In the genomic region with DNA sequence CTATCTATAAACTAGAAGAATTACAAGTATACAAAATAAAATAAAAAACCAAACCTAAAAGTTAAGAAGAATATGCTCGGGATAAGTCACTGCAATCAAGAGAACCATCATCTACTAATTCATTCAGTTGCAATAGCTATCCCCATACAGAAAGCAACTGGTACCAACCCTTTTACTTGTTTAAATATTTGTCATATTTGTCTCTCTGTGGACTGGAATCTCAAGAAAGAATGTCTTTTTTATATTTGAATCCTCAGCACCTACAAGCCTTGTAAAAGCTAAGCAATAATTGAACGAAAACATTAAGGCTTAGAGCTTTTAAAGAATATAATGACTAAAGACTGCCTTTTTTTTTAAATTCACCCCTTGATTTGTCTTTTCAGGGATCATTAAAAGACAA, we compare ENCODE assay signal across 2 cellular contexts.
TF ChIP-seq lines count a peak whose summit lies in the region.

No MANE protein-coding gene starts in this region.

TF ChIP-seq in IMR-90, 13 proteins besides CTCF, POLR2A, EP300 and RAD21:
- no peak for TF ChIP-seq MXI1 (IDR thresholded peaks at IDR 0.05; ENCODE audit: borderline replicate concordance, low read depth, low read length)
- no peak for TF ChIP-seq MAFK (IDR thresholded peaks at IDR 0.05; ENCODE audit: low read depth, low read length)

TF ChIP-seq in GM23338, 12 proteins besides CTCF, POLR2A, EP300 and RAD21:
- TF ChIP-seq ZNF331 (CRISPR knock-in tag; IDR thresholded peaks at IDR 0.05; ENCODE audit: low read depth) (no peak), JUNB (IDR thresholded peaks at IDR 0.05; ENCODE audit: unreplicated experiment) (no peak), CREB1 (CRISPR knock-in tag; IDR thresholded peaks at IDR 0.05; ENCODE audit: low read depth) (no peak), POLR2AphosphoS5 (IDR thresholded peaks at IDR 0.05; ENCODE audit: low read depth) (no peak), ZNF114 (CRISPR knock-in tag; IDR thresholded peaks at IDR 0.05) (no peak)
- TF ChIP-seq, protein P1, sequence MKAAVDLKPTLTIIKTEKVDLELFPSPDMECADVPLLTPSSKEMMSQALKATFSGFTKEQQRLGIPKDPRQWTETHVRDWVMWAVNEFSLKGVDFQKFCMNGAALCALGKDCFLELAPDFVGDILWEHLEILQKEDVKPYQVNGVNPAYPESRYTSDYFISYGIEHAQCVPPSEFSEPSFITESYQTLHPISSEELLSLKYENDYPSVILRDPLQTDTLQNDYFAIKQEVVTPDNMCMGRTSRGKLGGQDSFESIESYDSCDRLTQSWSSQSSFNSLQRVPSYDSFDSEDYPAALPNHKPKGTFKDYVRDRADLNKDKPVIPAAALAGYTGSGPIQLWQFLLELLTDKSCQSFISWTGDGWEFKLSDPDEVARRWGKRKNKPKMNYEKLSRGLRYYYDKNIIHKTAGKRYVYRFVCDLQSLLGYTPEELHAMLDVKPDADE (IDR thresholded peaks at IDR 0.05), result no peak
- TF ChIP-seq, protein P2, sequence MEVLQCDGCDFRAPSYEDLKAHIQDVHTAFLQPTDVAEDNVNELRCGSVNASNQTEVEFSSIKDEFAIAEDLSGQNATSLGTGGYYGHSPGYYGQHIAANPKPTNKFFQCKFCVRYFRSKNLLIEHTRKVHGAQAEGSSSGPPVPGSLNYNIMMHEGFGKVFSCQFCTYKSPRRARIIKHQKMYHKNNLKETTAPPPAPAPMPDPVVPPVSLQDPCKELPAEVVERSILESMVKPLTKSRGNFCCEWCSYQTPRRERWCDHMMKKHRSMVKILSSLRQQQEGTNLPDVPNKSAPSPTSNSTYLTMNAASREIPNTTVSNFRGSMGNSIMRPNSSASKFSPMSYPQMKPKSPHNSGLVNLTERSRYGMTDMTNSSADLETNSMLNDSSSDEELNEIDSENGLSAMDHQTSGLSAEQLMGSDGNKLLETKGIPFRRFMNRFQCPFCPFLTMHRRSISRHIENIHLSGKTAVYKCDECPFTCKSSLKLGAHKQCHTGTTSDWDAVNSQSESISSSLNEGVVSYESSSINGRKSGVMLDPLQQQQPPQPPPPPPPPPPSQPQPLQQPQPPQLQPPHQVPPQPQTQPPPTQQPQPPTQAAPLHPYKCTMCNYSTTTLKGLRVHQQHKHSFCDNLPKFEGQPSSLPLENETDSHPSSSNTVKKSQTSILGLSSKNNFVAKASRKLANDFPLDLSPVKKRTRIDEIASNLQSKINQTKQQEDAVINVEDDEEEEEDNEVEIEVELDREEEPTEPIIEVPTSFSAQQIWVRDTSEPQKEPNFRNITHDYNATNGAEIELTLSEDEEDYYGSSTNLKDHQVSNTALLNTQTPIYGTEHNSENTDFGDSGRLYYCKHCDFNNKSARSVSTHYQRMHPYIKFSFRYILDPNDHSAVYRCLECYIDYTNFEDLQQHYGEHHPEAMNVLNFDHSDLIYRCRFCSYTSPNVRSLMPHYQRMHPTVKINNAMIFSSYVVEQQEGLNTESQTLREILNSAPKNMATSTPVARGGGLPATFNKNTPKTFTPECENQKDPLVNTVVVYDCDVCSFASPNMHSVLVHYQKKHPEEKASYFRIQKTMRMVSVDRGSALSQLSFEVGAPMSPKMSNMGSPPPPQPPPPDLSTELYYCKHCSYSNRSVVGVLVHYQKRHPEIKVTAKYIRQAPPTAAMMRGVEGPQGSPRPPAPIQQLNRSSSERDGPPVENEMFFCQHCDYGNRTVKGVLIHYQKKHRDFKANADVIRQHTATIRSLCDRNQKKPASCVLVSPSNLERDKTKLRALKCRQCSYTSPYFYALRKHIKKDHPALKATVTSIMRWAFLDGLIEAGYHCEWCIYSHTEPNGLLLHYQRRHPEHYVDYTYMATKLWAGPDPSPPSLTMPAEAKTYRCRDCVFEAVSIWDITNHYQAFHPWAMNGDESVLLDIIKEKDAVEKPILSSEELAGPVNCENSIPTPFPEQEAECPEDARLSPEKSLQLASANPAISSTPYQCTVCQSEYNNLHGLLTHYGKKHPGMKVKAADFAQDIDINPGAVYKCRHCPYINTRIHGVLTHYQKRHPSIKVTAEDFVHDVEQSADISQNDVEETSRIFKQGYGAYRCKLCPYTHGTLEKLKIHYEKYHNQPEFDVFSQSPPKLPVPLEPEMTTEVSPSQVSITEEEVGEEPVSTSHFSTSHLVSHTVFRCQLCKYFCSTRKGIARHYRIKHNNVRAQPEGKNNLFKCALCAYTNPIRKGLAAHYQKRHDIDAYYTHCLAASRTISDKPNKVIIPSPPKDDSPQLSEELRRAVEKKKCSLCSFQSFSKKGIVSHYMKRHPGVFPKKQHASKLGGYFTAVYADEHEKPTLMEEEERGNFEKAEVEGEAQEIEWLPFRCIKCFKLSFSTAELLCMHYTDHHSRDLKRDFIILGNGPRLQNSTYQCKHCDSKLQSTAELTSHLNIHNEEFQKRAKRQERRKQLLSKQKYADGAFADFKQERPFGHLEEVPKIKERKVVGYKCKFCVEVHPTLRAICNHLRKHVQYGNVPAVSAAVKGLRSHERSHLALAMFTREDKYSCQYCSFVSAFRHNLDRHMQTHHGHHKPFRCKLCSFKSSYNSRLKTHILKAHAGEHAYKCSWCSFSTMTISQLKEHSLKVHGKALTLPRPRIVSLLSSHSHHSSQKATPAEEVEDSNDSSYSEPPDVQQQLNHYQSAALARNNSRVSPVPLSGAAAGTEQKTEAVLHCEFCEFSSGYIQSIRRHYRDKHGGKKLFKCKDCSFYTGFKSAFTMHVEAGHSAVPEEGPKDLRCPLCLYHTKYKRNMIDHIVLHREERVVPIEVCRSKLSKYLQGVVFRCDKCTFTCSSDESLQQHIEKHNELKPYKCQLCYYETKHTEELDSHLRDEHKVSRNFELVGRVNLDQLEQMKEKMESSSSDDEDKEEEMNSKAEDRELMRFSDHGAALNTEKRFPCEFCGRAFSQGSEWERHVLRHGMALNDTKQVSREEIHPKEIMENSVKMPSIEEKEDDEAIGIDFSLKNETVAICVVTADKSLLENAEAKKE (CRISPR knock-in tag; IDR thresholded peaks at IDR 0.05), result no peak
